In the genomic region with DNA sequence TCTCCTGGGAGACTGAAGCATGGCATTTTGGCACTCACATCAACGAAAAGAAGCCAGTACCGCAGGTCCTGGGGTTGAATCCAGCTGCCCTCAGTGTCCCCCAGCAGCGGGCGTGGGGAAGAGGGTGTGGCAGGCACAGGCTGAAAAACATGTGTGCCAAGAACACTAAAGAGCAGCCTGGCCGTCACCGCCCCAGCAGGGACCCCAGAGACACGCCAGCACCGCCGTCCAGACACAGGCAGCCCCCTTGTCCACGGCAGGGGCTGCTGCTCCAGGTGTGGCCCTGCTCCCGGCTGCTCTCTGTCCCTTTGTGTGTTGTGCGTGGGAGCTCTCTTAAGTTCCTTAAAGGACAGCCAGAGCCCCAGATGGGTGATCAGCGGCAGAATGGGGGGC, we compare ENCODE assay signal across 8 cellular contexts. TPM values are rescaled to one million over a fixed set of nuclear protein-coding genes. Genes with fewer than 3 reads are reported as not detected.
A peak's percentile ranks its signal among the peaks of the same experiment; 100 is the strongest.
DNase-seq lines count a peak whose midpoint lies in the region; ATAC-seq, FAIRE-seq and TF ChIP-seq lines count a peak whose summit lies in the region.

No MANE protein-coding gene starts in this region.

- H3K27ac ChIP-seq in adrenal gland (peak overlapping the region; percentile 22 to 74 (median 48)), keratinocyte (ENCODE audit: control insufficient read depth, insufficient read depth, low read length) (no peak overlapping the region), substantia nigra (ENCODE audit: low read depth, low read length, poor library complexity, severe bottlenecking) (peak overlapping the region; percentile 64)

- H3K4me1 ChIP-seq in adrenal gland (replicated peaks in 1 of 2) = peaks cover 16 to 20% of the 10 kb centered on the region in 2 donors
- H3K4me1 ChIP-seq in keratinocyte (ENCODE audit: control insufficient read depth, extremely low read depth, insufficient read depth, low read length) = peaks cover 18% of the 10 kb centered on the region

- H3K9me3 ChIP-seq in adrenal gland (replicated peaks in 1 of 3) (no peaks in the 10 kb centered on the region), keratinocyte (ENCODE audit: control insufficient read depth, low read depth, low read length) (no peaks in the 10 kb centered on the region)

- no peaks in the 10 kb centered on the region for H3K79me2 ChIP-seq in keratinocyte (ENCODE audit: control insufficient read depth, insufficient read depth, low read length)

- peak; percentile 48 for DNase-seq in AG08396 (ENCODE audit: low spot score)
- peak in 2 of 7 donors; percentile 24 to 34 for DNase-seq in adrenal gland
- no peak for DNase-seq in keratinocyte (ENCODE audit: low read depth, low spot score)
- peak in 5 of 49 donors; percentile 6 to 45 (median 27) for DNase-seq in substantia nigra (lab: John Stamatoyannopoulos, UW)
- DNase-seq in NCI-H524 treated with DMSO at 0.1 percent for 48 hours (lab: John Stamatoyannopoulos, UW) = no peak
- no peak for DNase-seq in cortex of kidney (lab: John Stamatoyannopoulos, UW)

- TF ChIP-seq POLR2A in adrenal gland (IDR thresholded peaks at IDR 0.05) = no peak

- peak; percentile 7 for ATAC-seq in HG02852 (IDR thresholded peaks at IDR 0.05; ENCODE audit: unreplicated experiment)
- ATAC-seq in GM21576 (IDR thresholded peaks at IDR 0.05; ENCODE audit: unreplicated experiment) = no peak

- H3K4me2 ChIP-seq in keratinocyte (ENCODE audit: control insufficient read depth, extremely low read depth, insufficient read depth, low read depth, low read length) = peak overlapping the region; percentile 97

- no peaks in the 10 kb centered on the region for H3K27me3 ChIP-seq in adrenal gland
- no peaks in the 10 kb centered on the region for H3K27me3 ChIP-seq in keratinocyte (ENCODE audit: control insufficient read depth, extremely low read depth, insufficient read depth, low read length)

- H3K4me3 ChIP-seq in adrenal gland (peak overlapping the region; percentile 73 to 100 (median 90)), keratinocyte (ENCODE audit: control insufficient read depth in 2 of 3, extremely low read depth in 1 of 3, insufficient read depth in 2 of 3, low read depth in 1 of 3, low read length in 3 of 3) (peak overlapping the region; percentile 54 to 87 (median 76))

- dilution Hi-C loops in keratinocyte (cut with MboI; ENCODE audit: extremely low pct_ligation_motif_present, low sequenced_read_pairs) = no loop called here

- H3K9me1 ChIP-seq in keratinocyte (ENCODE audit: control insufficient read depth, extremely low read depth, insufficient read depth, low read length) = no peaks in the 10 kb centered on the region

- H2AFZ ChIP-seq in keratinocyte (ENCODE audit: control insufficient read depth, low read length) = peak overlapping the region; percentile 84

- TF ChIP-seq CTCF in adrenal gland (IDR thresholded peaks at IDR 0.05) (no peak), keratinocyte (optimal IDR thresholded peaks at IDR 0.05 in 1 of 3, IDR thresholded peaks at IDR 0.05 in 1 of 3, conservative IDR thresholded peaks at IDR 0.05 in 1 of 3; ENCODE audit: extremely low read depth in 1 of 3, insufficient read depth in 2 of 3, low read length in 3 of 3) (no peak)

- intact Hi-C loops in adrenal gland (cut with DNase I) = no loop called here

- no peak for FAIRE-seq in keratinocyte (lab: Jason Lieb, UNC)

- H4K20me1 ChIP-seq in keratinocyte (ENCODE audit: control insufficient read depth, extremely low read depth, insufficient read depth, low read length) = no peaks in the 10 kb centered on the region

- 0 to 5% (median 1%) methylated on average over 6 to 13 of the region's 13 CpGs for WGBS in adrenal gland, 4 donors

- peak overlapping the region; percentile 71 for H3K9ac ChIP-seq in keratinocyte (ENCODE audit: control insufficient read depth, extremely low read depth, insufficient read depth, low read length)

- H3K36me3 ChIP-seq in adrenal gland (replicated peaks in 1 of 2) (peaks cover 0 to under 1% of the 10 kb centered on the region in 2 donors), keratinocyte (ENCODE audit: control insufficient read depth in 2 of 2, extremely low read depth in 1 of 2, insufficient read depth in 2 of 2, low read length in 2 of 2) (peaks cover 1 to 2% of the 10 kb centered on the region in 2 experiments)

RNA-seq across cellular contexts. Expression of gene PHETA1, which starts 0.6 kb away (rescaled TPM):
- 10 to 100 TPM; 18.0 to 37.4 (median 21.5) TPM for total RNA-seq in adrenal gland
- polyA plus RNA-seq in adrenal gland (10 to 100 TPM in 2 of 3 donors, 1 to 10 TPM in 1; 3.6 to 25.4 (median 11.0) TPM), keratinocyte (1.7 to 3.9 TPM (median 3.3 TPM) in 3 replicates)
- 1.5 TPM for polyA plus RNA-seq in keratinocyte (2011; ENCODE audit: low read depth)
- polyA plus RNA-seq in keratinocyte (2011; cell fraction: cytosol; rRNA removed) = 2.2 and 5.5 TPM in 2 replicates
- polyA plus RNA-seq in keratinocyte (2011; cell fraction: nucleus; rRNA removed) = 4.0 and 7.5 TPM in 2 replicates
- 5.4 and 10.2 TPM in 2 replicates for polyA plus RNA-seq in keratinocyte (2012; ENCODE audit: low replicate concordance)
- 1.6 to 3.0 TPM (median 2.3 TPM) in 3 replicates for polyA minus RNA-seq in keratinocyte
- polyA minus RNA-seq in keratinocyte (2011; cell fraction: cytosol; rRNA and poly(A)+ RNA removed) = 6.1 TPM
- polyA minus RNA-seq in keratinocyte (2011; cell fraction: nucleus; rRNA and poly(A)+ RNA removed) = 4.1 and 5.8 TPM in 2 replicates

RNA-seq across cellular contexts. Expression of gene SH2B3, which starts 37.4 kb away (rescaled TPM):
- 10 to 100 TPM; 26.1 to 70.3 (median 44.6) TPM for total RNA-seq in adrenal gland
- polyA plus RNA-seq in adrenal gland (10 to 100 TPM in 1 of 3 donors, 1 to 10 TPM in 2; 5.8 to 14.5 (median 9.3) TPM), keratinocyte (4.2 to 11.3 TPM (median 7.7 TPM) in 3 replicates)
- polyA plus RNA-seq in keratinocyte (2011; ENCODE audit: low read depth) = 0.30 TPM
- 7.7 and 8.1 TPM in 2 replicates for polyA plus RNA-seq in keratinocyte (2011; cell fraction: cytosol; rRNA removed)
- polyA plus RNA-seq in keratinocyte (2011; cell fraction: nucleus; rRNA removed) = 7.7 and 8.3 TPM in 2 replicates
- 0.87 and 7.8 TPM in 2 replicates for polyA plus RNA-seq in keratinocyte (2012; ENCODE audit: low replicate concordance)
- polyA minus RNA-seq in keratinocyte = 4.7 to 21.2 TPM (median 7.5 TPM) in 3 replicates
- polyA minus RNA-seq in keratinocyte (2011; cell fraction: cytosol; rRNA and poly(A)+ RNA removed) = 9.0 TPM
- 4.4 and 6.1 TPM in 2 replicates for polyA minus RNA-seq in keratinocyte (2011; cell fraction: nucleus; rRNA and poly(A)+ RNA removed)
